Comparison of ENCODE assay signal across 10 cellular contexts in the genomic region with DNA sequence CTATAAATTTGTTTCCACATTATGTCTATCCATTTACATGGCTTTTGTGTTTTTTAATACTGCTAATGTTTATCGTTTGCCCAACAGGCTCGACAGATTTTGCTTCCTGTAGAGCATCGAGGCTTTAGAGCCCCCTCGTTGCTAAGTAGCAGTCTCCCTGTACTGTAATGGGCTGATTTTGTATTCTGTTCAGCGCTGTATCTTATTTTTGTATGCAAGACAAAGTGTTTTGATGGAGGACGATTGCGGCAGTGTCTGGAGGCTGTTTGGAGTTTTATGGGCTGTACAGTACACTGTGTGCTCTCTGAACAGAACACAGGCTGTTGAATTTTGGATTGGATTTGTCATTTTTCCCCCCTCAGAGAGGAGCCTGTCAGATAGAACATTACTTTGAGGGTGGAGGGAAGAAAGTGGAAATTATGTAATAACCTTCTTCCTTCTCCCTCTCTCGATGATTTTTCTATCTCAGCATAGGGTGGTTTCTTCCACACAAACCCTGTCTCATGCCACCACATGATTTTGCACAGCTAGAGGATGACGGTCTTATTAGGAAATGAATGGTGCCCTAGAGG.
DNase-seq lines count a peak whose midpoint lies in the region; ATAC-seq and TF ChIP-seq lines count a peak whose summit lies in the region.
"Had no signal": no experiment of that assay in that cellular context is flagged by ENCODE, and none has a peak within 500 bp of the region (broad histone marks: within the 10 kb centered on the region; RNA-seq: fewer than 3 reads in every experiment).

No MANE protein-coding gene starts in this region.

- H3K4me1 ChIP-seq in breast epithelium (peaks cover 66 to 83% of the 10 kb centered on the region in 2 donors), right lobe of liver (peaks cover 0 to 96% (median 50%) of the 10 kb centered on the region in 4 donors), spleen (peaks cover 57 to 100% (median 98%) of the 10 kb centered on the region in 6 donors)

- H3K27me3 ChIP-seq in breast epithelium (no peaks in the 10 kb centered on the region), right lobe of liver (no peaks in the 10 kb centered on the region), spleen (replicated peaks in 1 of 7) (no peaks in the 10 kb centered on the region)

- POLR2A ChIA-PET in GM10248 (lab: Yijun Ruan, JAX): no interaction called here

- DNase-seq in LNCaP clone FGC (ENCODE audit: low read depth): peak; percentile 78
- DNase-seq in breast epithelium (ENCODE audit: low spot score in 2 of 2): peak in 1 of 2 donors; percentile 75
- DNase-seq in right lobe of liver: no peak
- DNase-seq in spleen: no peak
- no peak for DNase-seq in NCI-H1048 (lab: John Stamatoyannopoulos, UW)
- no peak for DNase-seq in activated CD4-positive, alpha-beta T cell treated with anti-CD3 and anti-CD28 coated beads for 1 hour
- DNase-seq in GM10248 (ENCODE audit: extremely low spot score): no peak
- DNase-seq in NCI-H524 (lab: John Stamatoyannopoulos, UW): no peak
- DNase-seq: kidney glomerular epithelial cell had no signal

- TF ChIP-seq POLR2A in breast epithelium (IDR thresholded peaks at IDR 0.05) (no peak), right lobe of liver (IDR thresholded peaks at IDR 0.05) (no peak), spleen (IDR thresholded peaks at IDR 0.05) (no peak)

- H3K4me3 ChIP-seq in LNCaP clone FGC (ENCODE audit: low read depth, low read length) (peak overlapping the region; percentile 5; the same call in 1 of the 2 replicates), breast epithelium (peak overlapping the region in 2 of 3 donors; percentile 14 to 53), right lobe of liver (no peak overlapping the region), spleen (no peak overlapping the region)

- H3K36me3 ChIP-seq in breast epithelium: no peaks in the 10 kb centered on the region
- no peaks in the 10 kb centered on the region for H3K36me3 ChIP-seq in right lobe of liver
- H3K36me3 ChIP-seq in spleen: peaks cover 0 to 2% (median 0%) of the 10 kb centered on the region in 6 donors

- intact Hi-C loops in breast epithelium (cut with DNase I; ENCODE audit: low total_unique reads): no loop called here
- intact Hi-C loops in right lobe of liver (cut with DNase I): no loop called here
- intact Hi-C loops in spleen (cut with DNase I; ENCODE audit: low total_unique reads): no loop called here

- WGBS in right lobe of liver (ENCODE audit: insufficient coverage, low coverage, low lambda C conversion rate, missing lambda C conversion rate): 59% methylated on average over 9 of the region's 9 CpGs
- WGBS in spleen, 5 donors: 42 to 66% (median 51%) methylated on average over 9 of the region's 9 CpGs

- H3K9me3 ChIP-seq in breast epithelium (no peaks in the 10 kb centered on the region), right lobe of liver (no peaks in the 10 kb centered on the region), spleen (no peaks in the 10 kb centered on the region)

- no peak for ATAC-seq in right lobe of liver
- ATAC-seq: activated naive CD4-positive, alpha-beta T cell treated with anti-CD3 and anti-CD28 coated beads, Interleukin-2, amount 50 U/mL, for 72 hours had no signal

- CTCF ChIA-PET in GM10248 (lab: Yijun Ruan, JAX): no interaction called here

- TF ChIP-seq CTCF in LNCaP clone FGC (IDR thresholded peaks at IDR 0.05; ENCODE audit: control insufficient read depth, extremely low read depth, insufficient read depth) (no peak), breast epithelium (IDR thresholded peaks at IDR 0.05) (no peak), right lobe of liver (IDR thresholded peaks at IDR 0.05) (no peak), spleen (IDR thresholded peaks at IDR 0.05 in 8 of 11, conservative IDR thresholded peaks at IDR 0.05 in 3 of 11) (no peak), GM10248 (IDR thresholded peaks at IDR 0.05; ENCODE audit: control extremely low read depth, extremely low read depth, low read depth, missing control alignments) (no peak)

- H3K27ac ChIP-seq in breast epithelium (peak overlapping the region; percentile 96 to 98), right lobe of liver (peak overlapping the region; percentile 82 to 98 (median 93)), spleen (peak overlapping the region; percentile 63 to 92 (median 89))

Comparison
In these comparisons a context has a peak if more than half of its experiments do, and no peak if none do; other contexts are left out.
1. H3K4me3 ChIP-seq: peak in LNCaP clone FGC (single experiment) and breast epithelium (2 of 3); none in right lobe of liver (0 of 3) and spleen (0 of 8).
2. Peak in every context shown above with its lines, with median percentiles within 50 percentile points of each other: H3K27ac ChIP-seq.